Comparison of ENCODE assay signal across 5 cellular contexts in genomic region chr2:73344747-73345146, GRCh38. TPM values are rescaled to one million over a fixed set of nuclear protein-coding genes. Genes with fewer than 3 reads are reported as not detected.
"Had no signal": no experiment of that assay in that cellular context is flagged by ENCODE, and none has a peak within 500 bp of the region (broad histone marks: within the 10 kb centered on the region; RNA-seq: fewer than 3 reads in every experiment).

No MANE protein-coding gene starts in this region.

RNA-seq across cellular contexts. Expression of gene EGR4, which starts 51.4 kb away (rescaled TPM):
- total RNA-seq: GM23248, GM23338, H4, H7, HFFc6 had no signal
